16 cellular contexts compared by ENCODE assay signal in genomic region chr2:37389395-37389794, GRCh38.
DNase-seq lines count a peak whose midpoint lies in the region; ATAC-seq, FAIRE-seq and TF ChIP-seq lines count a peak whose summit lies in the region.
"Had no signal": no experiment of that assay in that cellular context is flagged by ENCODE, and none has a peak within 500 bp of the region (broad histone marks: within the 10 kb centered on the region; RNA-seq: fewer than 3 reads in every experiment).

No MANE protein-coding gene starts in this region.

- DNase-seq in stimulated activated naive CD8-positive, alpha-beta T cell treated with anti-CD3 and anti-CD28 coated beads, Interleukin-15, Interleukin-2, amounts not matched to agents 100 U/mL and 50 U/mL, for 24 hours = no peak
- no peak for DNase-seq in brain microvascular endothelial cell
- DNase-seq in activated naive CD4-positive, alpha-beta T cell treated with Interleukin-2 at 50 U/mL for 16 hours = no peak
- DNase-seq in D721Med (ENCODE audit: insufficient read length, low spot score) = no peak
- no peak for DNase-seq in nucleus accumbens (lab: John Stamatoyannopoulos, UW)
- DNase-seq: naive thymus-derived CD8-positive, alpha-beta T cell; NCI-H345; NK-92 treated with Interleukin-12 subunit alpha and Interleukin-12 subunit beta, amount 100 ng/mL, for 24 hours; stimulated activated CD4-positive, alpha-beta T cell treated with anti-CD3 and anti-CD28 coated beads, Interleukin-2, amount 100 ng/mL, for 48 hours had no signal

- H3K4me1 ChIP-seq in KMS-11 (ENCODE audit: low read depth, poor library complexity, severe bottlenecking) = peaks cover 83% of the 10 kb centered on the region

- H3K79me2 ChIP-seq in KMS-11 (ENCODE audit: insufficient read depth, low read depth) = peaks cover 10% of the 10 kb centered on the region; the same call in 1 of the 2 replicates

- in situ Hi-C loops in brain microvascular endothelial cell (cut with HindIII; ENCODE audit: low pct_ligation_motif_present, low sequenced_read_pairs) = no loop called here

- peaks cover 16% of the 10 kb centered on the region for H3K4me1 Mint-ChIP-seq in stimulated activated naive CD8-positive, alpha-beta T cell treated with anti-CD3 and anti-CD28 coated beads, Interleukin-15, Interleukin-2, amounts not matched to agents 100 ng/mL and 50 ng/mL, for 24 hours (ENCODE audit: low read depth)

- 0 out of 2 replicates have a peak overlapping the region, but pooled peaks have one; percentile 6 for H2AFZ ChIP-seq in KMS-11 (ENCODE audit: low read depth)

- peak overlapping the region; percentile 96 for H3K4me2 ChIP-seq in KMS-11

- peak overlapping the region; percentile 84 for H3K27ac ChIP-seq in KMS-11
- no peak overlapping the region for H3K27ac ChIP-seq in brain microvascular endothelial cell

- no peaks in the 10 kb centered on the region for H3K36me3 Mint-ChIP-seq in stimulated activated naive CD8-positive, alpha-beta T cell treated with anti-CD3 and anti-CD28 coated beads, Interleukin-15, Interleukin-2, amounts not matched to agents 100 ng/mL and 50 ng/mL, for 24 hours (ENCODE audit: low read depth)
- H3K36me3 Mint-ChIP-seq: naive thymus-derived CD8-positive, alpha-beta T cell had no signal

- no peaks in the 10 kb centered on the region for H3K27me3 Mint-ChIP-seq in stimulated activated naive CD8-positive, alpha-beta T cell treated with anti-CD3 and anti-CD28 coated beads, Interleukin-15, Interleukin-2, amounts not matched to agents 100 ng/mL and 50 ng/mL, for 24 hours

- no peak for ATAC-seq in stimulated activated naive CD8-positive, alpha-beta T cell treated with anti-CD3 and anti-CD28 coated beads, Interleukin-15, Interleukin-2, amounts not matched to agents 100 U/mL and 50 U/mL, for 24 hours
- ATAC-seq in GM21786 (IDR thresholded peaks at IDR 0.05; ENCODE audit: unreplicated experiment) = no peak
- ATAC-seq: Right ventricle myocardium inferior had no signal

- H3K4me3 Mint-ChIP-seq in stimulated activated naive CD8-positive, alpha-beta T cell treated with anti-CD3 and anti-CD28 coated beads, Interleukin-15, Interleukin-2, amounts not matched to agents 100 ng/mL and 50 ng/mL, for 24 hours = no peak overlapping the region
- H3K4me3 Mint-ChIP-seq: activated naive CD4-positive, alpha-beta T cell treated with anti-CD3 and anti-CD28 coated beads for 36 hours had no signal

- H3K4me3 ChIP-seq in KMS-11 (IDR thresholded peaks at IDR 0.05; ENCODE audit: insufficient read depth, low read depth, low read length) (peak overlapping the region; percentile 57), brain microvascular endothelial cell (ENCODE audit: low read depth, low read length) (no peak overlapping the region)
- H3K4me3 ChIP-seq: vagina had no signal

- H3K27me3 ChIP-seq in KMS-11 (ENCODE audit: insufficient read depth, low read depth) (no peaks in the 10 kb centered on the region), brain microvascular endothelial cell (replicated peaks) (no peaks in the 10 kb centered on the region)
- H3K27me3 ChIP-seq: vagina had no signal

- H3K9ac ChIP-seq in KMS-11 = peak overlapping the region; percentile 43; the same call in 1 of the 2 replicates

- FAIRE-seq in D721Med (lab: Jason Lieb, UNC) = no peak
- FAIRE-seq: islet of Langerhans had no signal

- H3K36me3 ChIP-seq in KMS-11 (ENCODE audit: insufficient read depth) = no peaks in the 10 kb centered on the region
- H3K36me3 ChIP-seq in brain microvascular endothelial cell (replicated peaks) = no peaks in the 10 kb centered on the region
- H3K36me3 ChIP-seq: vagina had no signal

- peak overlapping the region; percentile 96 for H3K27ac Mint-ChIP-seq in stimulated activated naive CD8-positive, alpha-beta T cell treated with anti-CD3 and anti-CD28 coated beads, Interleukin-15, Interleukin-2, amounts not matched to agents 100 ng/mL and 50 ng/mL, for 24 hours

- H4K20me1 ChIP-seq in KMS-11 (ENCODE audit: insufficient read depth) = no peaks in the 10 kb centered on the region

- no peaks in the 10 kb centered on the region for H3K9me3 Mint-ChIP-seq in stimulated activated naive CD8-positive, alpha-beta T cell treated with anti-CD3 and anti-CD28 coated beads, Interleukin-15, Interleukin-2, amounts not matched to agents 100 ng/mL and 50 ng/mL, for 24 hours
- H3K9me3 Mint-ChIP-seq: activated naive CD4-positive, alpha-beta T cell treated with anti-CD3 and anti-CD28 coated beads for 36 hours; naive thymus-derived CD8-positive, alpha-beta T cell had no signal

- TF ChIP-seq CTCF in KMS-11 (conservative IDR thresholded peaks at IDR 0.05; ENCODE audit: low read depth, low read length) (no peak; the same call in 1 of the 2 replicates), brain microvascular endothelial cell (IDR thresholded peaks at IDR 0.05; ENCODE audit: low read depth, low read length, missing control alignments) (peak; percentile 1), D721Med (IDR thresholded peaks at IDR 0.05; ENCODE audit: insufficient read depth, missing control alignments) (no peak)
